Comparison of ENCODE assay signal across 13 cellular contexts in the genomic region with DNA sequence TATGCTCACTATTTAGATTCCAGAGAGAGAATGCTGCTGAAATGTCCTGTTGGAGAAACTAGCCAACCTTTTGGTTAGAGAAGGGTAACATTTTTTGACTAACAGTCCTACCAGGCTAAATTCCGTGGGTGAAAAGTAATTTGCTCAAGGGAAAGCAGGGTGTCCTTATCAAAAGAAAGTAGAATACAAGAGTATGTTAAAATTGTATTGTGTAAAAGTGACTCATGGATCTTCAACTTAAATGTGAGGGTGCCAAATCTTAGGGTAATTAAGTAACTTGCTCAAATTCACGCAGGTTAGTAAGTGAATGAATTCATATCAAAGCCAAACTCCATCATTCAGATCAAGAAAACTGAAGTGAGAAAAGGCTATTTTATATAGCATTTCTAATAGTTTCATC.
"Had no signal": no experiment of that assay in that cellular context is flagged by ENCODE, and none has a peak within 500 bp of the region (broad histone marks: within the 10 kb centered on the region; RNA-seq: fewer than 3 reads in every experiment).

No MANE protein-coding gene starts in this region.

- ATAC-seq: activated CD8-positive, alpha-beta memory T cell treated with anti-CD3 and anti-CD28 coated beads, Interleukin-2, amount 10 ng/mL, durations not matched to agents 7 days and 5 days; right lobe of liver had no signal

- H3K27ac ChIP-seq: psoas muscle, right lobe of liver, upper lobe of left lung had no signal

- DNase-seq: activated CD8-positive, alpha-beta memory T cell treated with anti-CD3 and anti-CD28 coated beads, Interleukin-2, amount 10 ng/mL, durations not matched to agents 7 days and 5 days; activated gamma-delta T cell; activated T-cell treated with anti-CD3 and anti-CD28 coated beads, Interleukin-2, amount 50 U/mL, for 48 hours; kidney; psoas muscle; right lobe of liver; stimulated activated CD4-positive, alpha-beta T cell treated with anti-CD3 and anti-CD28 coated beads, Interleukin-2, amount 100 ng/mL, for 48 hours; stimulated activated naive CD4-positive, alpha-beta T cell treated with Interleukin-2 at 50 U/mL for 16 hours; SW 1271; upper lobe of left lung had no signal

- H3K27ac Mint-ChIP-seq: activated CD8-positive, alpha-beta memory T cell treated with anti-CD3 and anti-CD28 coated beads, Interleukin-2, amount 10 ng/mL, durations not matched to agents 7 days and 5 days; activated naive CD8-positive, alpha-beta T cell; T-helper 2 cell treated with Interferon-gamma antibody and Interleukin-4, amounts not matched to agents 5 μg/mL and 100 μg/mL, for 36 hours had no signal

- H3K27me3 ChIP-seq: right lobe of liver, suprapubic skin, upper lobe of left lung had no signal

- H3K27me3 Mint-ChIP-seq: activated CD8-positive, alpha-beta memory T cell treated with anti-CD3 and anti-CD28 coated beads, Interleukin-2, amount 10 ng/mL, durations not matched to agents 7 days and 5 days; activated naive CD8-positive, alpha-beta T cell had no signal

- H3K4me3 ChIP-seq: psoas muscle, right lobe of liver, suprapubic skin, upper lobe of left lung had no signal

- H3K4me3 Mint-ChIP-seq: activated CD8-positive, alpha-beta memory T cell treated with anti-CD3 and anti-CD28 coated beads, Interleukin-2, amount 10 ng/mL, durations not matched to agents 7 days and 5 days; activated naive CD8-positive, alpha-beta T cell; T-helper 2 cell treated with Interferon-gamma antibody and Interleukin-4, amounts not matched to agents 5 μg/mL and 100 μg/mL, for 36 hours had no signal

- H3K36me3 ChIP-seq: right lobe of liver, suprapubic skin, upper lobe of left lung had no signal

- H3K4me1 Mint-ChIP-seq: activated CD8-positive, alpha-beta memory T cell treated with anti-CD3 and anti-CD28 coated beads, Interleukin-2, amount 10 ng/mL, durations not matched to agents 7 days and 5 days had no signal

- H3K36me3 Mint-ChIP-seq: activated CD8-positive, alpha-beta memory T cell treated with anti-CD3 and anti-CD28 coated beads, Interleukin-2, amount 10 ng/mL, durations not matched to agents 7 days and 5 days; activated naive CD8-positive, alpha-beta T cell had no signal

- H3K4me1 ChIP-seq: psoas muscle, right lobe of liver, upper lobe of left lung had no signal

- H3K9me3 ChIP-seq: psoas muscle, right lobe of liver, suprapubic skin, upper lobe of left lung had no signal
